In genomic region chr3:39148116-39149058, GRCh38 we compare ENCODE assay signal across 8 cellular contexts.
A peak's percentile ranks its signal among the peaks of the same experiment; 100 is the strongest.
DNase-seq lines count a peak whose midpoint lies in the region.

No MANE protein-coding gene starts in this region.

- peak overlapping the region; percentile 95 for H3K27ac ChIP-seq in muscle layer of duodenum (ENCODE audit: low read length)

- no peaks in the 10 kb centered on the region for H3K9me3 ChIP-seq in muscle layer of duodenum (ENCODE audit: control insufficient read depth in 1 of 2, low read length in 2 of 2)

- H3K4me1 ChIP-seq in muscle layer of duodenum (ENCODE audit: control insufficient read depth in 1 of 2, insufficient read depth in 2 of 2, low read length in 2 of 2): peaks cover 49 to 55% of the 10 kb centered on the region in 2 donors

- peaks cover 38 to 50% of the 10 kb centered on the region in 2 donors for H3K36me3 ChIP-seq in muscle layer of duodenum (ENCODE audit: control insufficient read depth in 1 of 2, insufficient read depth in 2 of 2, low read length in 2 of 2)

- H3K4me3 ChIP-seq in muscle layer of duodenum (ENCODE audit: low read depth in 1 of 2, low read length in 2 of 2): peak overlapping the region; percentile 63 to 88

- H3K27me3 ChIP-seq in muscle layer of duodenum (ENCODE audit: low read depth, low read length): no peaks in the 10 kb centered on the region

- DNase-seq in SKM-1 (lab: John Stamatoyannopoulos, UW; ENCODE audit: unreplicated experiment) (peak; percentile 24), SKM-1 treated with dmso at 0.1 percent for 144 hours (lab: John Stamatoyannopoulos, UW; ENCODE audit: unreplicated experiment) (no peak), HCEC 1CT (peak; percentile 30), OCI-M1 (lab: John Stamatoyannopoulos, UW) (peak; percentile 67), globus pallidus (ENCODE audit: low spot score) (no peak), HuH-7.5 (ENCODE audit: low spot score) (no peak)
- peak; percentile 52 for DNase-seq in central memory CD4-positive, alpha-beta T cell

Comparison
In these comparisons a context has a peak if more than half of its experiments do, and no peak if none do; other contexts are left out.
1. DNase-seq: peak in SKM-1 (single experiment), HCEC 1CT (single experiment), OCI-M1 (single experiment) and central memory CD4-positive, alpha-beta T cell (single experiment); none in SKM-1 treated with dmso at 0.1 percent for 144 hours (single experiment), globus pallidus (single experiment) and HuH-7.5 (single experiment).